ENCODE assay signal across 11 cellular contexts in the genomic region with DNA sequence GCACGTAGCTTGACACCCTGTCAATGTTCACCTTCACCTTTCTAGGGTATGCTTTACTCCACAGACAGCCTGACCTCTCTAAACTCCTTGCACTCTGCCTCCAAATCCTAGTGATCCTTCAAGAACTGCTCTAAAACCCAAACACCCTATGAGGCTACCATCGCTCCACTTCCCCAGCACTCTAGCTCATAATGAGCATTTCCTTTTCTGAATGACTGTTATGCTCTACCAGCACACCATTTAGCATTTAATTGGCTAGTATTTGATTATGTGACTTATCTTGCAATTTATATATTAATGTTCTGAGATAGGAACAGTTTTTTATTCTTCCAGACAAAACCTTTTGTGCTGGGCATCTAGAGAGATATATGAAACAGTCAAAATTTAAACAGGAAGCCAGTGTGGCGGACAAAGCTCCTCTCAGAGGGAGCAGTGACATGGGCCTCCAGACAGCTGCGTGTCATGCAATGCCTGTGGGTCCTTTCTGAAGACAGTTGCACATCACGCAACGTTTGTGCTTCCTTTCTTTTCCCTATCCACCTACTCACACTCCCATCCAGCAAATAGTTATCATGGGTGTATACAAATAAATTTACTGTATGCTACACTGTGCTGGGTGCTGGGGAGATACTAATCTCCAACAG.
A peak's percentile ranks its signal among the peaks of the same experiment; 100 is the strongest.
DNase-seq lines count a peak whose midpoint lies in the region; ATAC-seq lines count a peak whose summit lies in the region.
"Had no signal": no experiment of that assay in that cellular context is flagged by ENCODE, and none has a peak within 500 bp of the region (broad histone marks: within the 10 kb centered on the region; RNA-seq: fewer than 3 reads in every experiment).

No MANE protein-coding gene starts in this region.

- H3K4me3 Mint-ChIP-seq in activated T-helper 17 cell treated with anti-CD3 and anti-CD28 coated beads, Interleukin-2, amount 50 U/mL, for 72 hours: no peak overlapping the region
- peak overlapping the region in 1 of 10 donors; percentile 10 for H3K4me3 Mint-ChIP-seq in naive thymus-derived CD4-positive, alpha-beta T cell
- H3K4me3 Mint-ChIP-seq: nephron had no signal

- no peaks in the 10 kb centered on the region for H3K9me3 ChIP-seq in naive thymus-derived CD4-positive, alpha-beta T cell (ENCODE audit: control insufficient read depth in 2 of 3, low read length in 3 of 3)

- no peak for DNase-seq in naive thymus-derived CD4-positive, alpha-beta T cell
- DNase-seq in NCI-H510A treated with DMSO at 0.1 percent for 48 hours (lab: John Stamatoyannopoulos, UW): no peak
- DNase-seq in NCI-H2196 treated with DMSO at 0.1 percent for 48 hours (lab: John Stamatoyannopoulos, UW; ENCODE audit: unreplicated experiment): no peak
- DNase-seq in Ammon's horn (ENCODE audit: low spot score): no peak
- DNase-seq: activated CD8-positive, alpha-beta memory T cell treated with anti-CD3 and anti-CD28 coated beads for 24 hours; DMS79 treated with DMSO at 0.1 percent for 48 hours had no signal

- peak; percentile 37 for ATAC-seq in GM18517 (IDR thresholded peaks at IDR 0.05; ENCODE audit: unreplicated experiment)
- ATAC-seq in GM21447 (IDR thresholded peaks at IDR 0.05; ENCODE audit: unreplicated experiment): peak; percentile 47
- ATAC-seq in HG03159 (IDR thresholded peaks at IDR 0.05; ENCODE audit: unreplicated experiment): peak; percentile 39
- no peak for ATAC-seq in activated T-helper 17 cell treated with anti-CD3 and anti-CD28 coated beads, Interleukin-2, amount 50 U/mL, for 72 hours (replicated peaks)
- no peak for ATAC-seq in naive thymus-derived CD4-positive, alpha-beta T cell

- H3K36me3 Mint-ChIP-seq in activated T-helper 17 cell treated with anti-CD3 and anti-CD28 coated beads, Interleukin-2, amount 50 U/mL, for 72 hours (ENCODE audit: low read depth): peaks cover 54% of the 10 kb centered on the region
- H3K36me3 Mint-ChIP-seq in naive thymus-derived CD4-positive, alpha-beta T cell: peaks cover 34 to 60% (median 36%) of the 10 kb centered on the region in 5 donors

- H3K4me1 ChIP-seq in naive thymus-derived CD4-positive, alpha-beta T cell (ENCODE audit: control insufficient read depth in 2 of 2, insufficient read depth in 2 of 2, low read length in 2 of 2): peaks cover 0 to 3% of the 10 kb centered on the region in 2 donors

- peaks cover 0 to 74% (median 20%) of the 10 kb centered on the region in 3 experiments for H3K36me3 ChIP-seq in naive thymus-derived CD4-positive, alpha-beta T cell (ENCODE audit: control insufficient read depth in 2 of 3, insufficient read depth in 3 of 3, low read length in 3 of 3)

- no peaks in the 10 kb centered on the region for H3K27me3 Mint-ChIP-seq in activated T-helper 17 cell treated with anti-CD3 and anti-CD28 coated beads, Interleukin-2, amount 50 U/mL, for 72 hours
- H3K27me3 Mint-ChIP-seq in naive thymus-derived CD4-positive, alpha-beta T cell: no peaks in the 10 kb centered on the region

- H3K27ac Mint-ChIP-seq in activated T-helper 17 cell treated with anti-CD3 and anti-CD28 coated beads, Interleukin-2, amount 50 U/mL, for 72 hours: peak overlapping the region; percentile 8
- peak overlapping the region in 2 of 9 donors; percentile 10 to 27 for H3K27ac Mint-ChIP-seq in naive thymus-derived CD4-positive, alpha-beta T cell
- H3K27ac Mint-ChIP-seq: nephron had no signal

- POLR2A ChIA-PET in naive thymus-derived CD4-positive, alpha-beta T cell (lab: Charles Lee): no interaction called here

- intact Hi-C loops in naive thymus-derived CD4-positive, alpha-beta T cell (cut with micrococcal nuclease): loop anchor here (10.0 kb wide), 2 partner anchors 226 to 354 kb away; no protein-coding TSS in a partner anchor

- no peaks in the 10 kb centered on the region for H3K9me3 Mint-ChIP-seq in activated T-helper 17 cell treated with anti-CD3 and anti-CD28 coated beads, Interleukin-2, amount 50 U/mL, for 72 hours
- no peaks in the 10 kb centered on the region for H3K9me3 Mint-ChIP-seq in naive thymus-derived CD4-positive, alpha-beta T cell
- H3K9me3 Mint-ChIP-seq: nephron had no signal

- H3K4me3 ChIP-seq in naive thymus-derived CD4-positive, alpha-beta T cell (ENCODE audit: low read length): no peak overlapping the region

- CTCF ChIA-PET in naive thymus-derived CD4-positive, alpha-beta T cell (lab: Charles Lee): no interaction called here

- H3K27ac ChIP-seq in naive thymus-derived CD4-positive, alpha-beta T cell (ENCODE audit: low read depth, low read length): no peak overlapping the region

- peaks cover 25% of the 10 kb centered on the region for H3K4me1 Mint-ChIP-seq in activated T-helper 17 cell treated with anti-CD3 and anti-CD28 coated beads, Interleukin-2, amount 50 U/mL, for 72 hours
- H3K4me1 Mint-ChIP-seq in naive thymus-derived CD4-positive, alpha-beta T cell: peaks cover 7 to 52% (median 10%) of the 10 kb centered on the region in 7 donors
- H3K4me1 Mint-ChIP-seq: nephron had no signal

- no peaks in the 10 kb centered on the region for H3K27me3 ChIP-seq in naive thymus-derived CD4-positive, alpha-beta T cell (ENCODE audit: control insufficient read depth in 2 of 2, insufficient read depth in 2 of 2, low read length in 2 of 2)

Comparison
In these comparisons a context has a peak if more than half of its experiments do, and no peak if none do; other contexts are left out.
1. ATAC-seq: peak in GM18517 (single experiment), GM21447 (single experiment) and HG03159 (single experiment); none in activated T-helper 17 cell treated with anti-CD3 and anti-CD28 coated beads, Interleukin-2, amount 50 U/mL, for 72 hours (single experiment) and naive thymus-derived CD4-positive, alpha-beta T cell (single experiment).